ENCODE assay signal across 8 cellular contexts in genomic region chr1:40232444-40232843, GRCh38. TPM values are rescaled to one million over a fixed set of nuclear protein-coding genes. Genes with fewer than 3 reads are reported as not detected.
DNase-seq lines count a peak whose midpoint lies in the region; ATAC-seq and TF ChIP-seq lines count a peak whose summit lies in the region.

No MANE protein-coding gene starts in this region.

- ATAC-seq in GM21528 (IDR thresholded peaks at IDR 0.05; ENCODE audit: low FRiP score, unreplicated experiment) = peak; percentile 91
- peak; percentile 99 for ATAC-seq in activated naive CD8-positive, alpha-beta T cell treated with anti-CD3 and anti-CD28 coated beads, Interleukin-2, amount 10 ng/mL, durations not matched to agents 7 days and 5 days (ENCODE audit: low read depth)

- H3K36me3 Mint-ChIP-seq in activated naive CD8-positive, alpha-beta T cell treated with anti-CD3 and anti-CD28 coated beads, Interleukin-2, amount 10 ng/mL, durations not matched to agents 7 days and 5 days = peaks cover 56% of the 10 kb centered on the region

- DNase-seq in GM10266 (ENCODE audit: extremely low spot score) (peak; percentile 56), NCI-H1105 treated with DMSO at 0.1 percent for 48 hours (lab: John Stamatoyannopoulos, UW) (peak; percentile 4), NCI-H2196 (lab: John Stamatoyannopoulos, UW; ENCODE audit: unreplicated experiment) (no peak), SIG-M5 (lab: John Stamatoyannopoulos, UW) (no peak), NCI-H1930 (lab: John Stamatoyannopoulos, UW) (no peak), iPS-NIHi7 (ENCODE audit: extremely low spot score) (no peak)
- DNase-seq in activated naive CD8-positive, alpha-beta T cell treated with anti-CD3 and anti-CD28 coated beads, Interleukin-2, amount 10 ng/mL, durations not matched to agents 7 days and 5 days = peak; percentile 55

- no peaks in the 10 kb centered on the region for H3K9me3 Mint-ChIP-seq in activated naive CD8-positive, alpha-beta T cell treated with anti-CD3 and anti-CD28 coated beads, Interleukin-2, amount 10 ng/mL, durations not matched to agents 7 days and 5 days

- no peaks in the 10 kb centered on the region for H3K27me3 Mint-ChIP-seq in activated naive CD8-positive, alpha-beta T cell treated with anti-CD3 and anti-CD28 coated beads, Interleukin-2, amount 10 ng/mL, durations not matched to agents 7 days and 5 days

- no peak for TF ChIP-seq CTCF in GM10266 (IDR thresholded peaks at IDR 0.05; ENCODE audit: control insufficient read depth, insufficient read depth, low read depth, missing control alignments)

- peak overlapping the region; percentile 77 for H3K27ac Mint-ChIP-seq in activated naive CD8-positive, alpha-beta T cell treated with anti-CD3 and anti-CD28 coated beads, Interleukin-2, amount 10 ng/mL, durations not matched to agents 7 days and 5 days

- peak overlapping the region; percentile 55 for H3K4me3 Mint-ChIP-seq in activated naive CD8-positive, alpha-beta T cell treated with anti-CD3 and anti-CD28 coated beads, Interleukin-2, amount 10 ng/mL, durations not matched to agents 7 days and 5 days

- H3K4me1 Mint-ChIP-seq in activated naive CD8-positive, alpha-beta T cell treated with anti-CD3 and anti-CD28 coated beads, Interleukin-2, amount 10 ng/mL, durations not matched to agents 7 days and 5 days = peaks cover 29% of the 10 kb centered on the region

- POLR2A ChIA-PET in activated naive CD8-positive, alpha-beta T cell treated with anti-CD3 and anti-CD28 coated beads, Interleukin-2, amount 10 ng/mL, durations not matched to agents 7 days and 5 days (lab: Charles Lee) = interaction anchor here (1.3 to 2.1 kb wide), 2 partner anchors 10 to 25 kb away, joined by 5 to 15 read pairs; partner anchors contain the start of gene ZMPSTE24

RNA-seq across cellular contexts. Expression of gene TMCO2, which starts 15.3 kb away (rescaled TPM):
- total RNA-seq in activated naive CD8-positive, alpha-beta T cell treated with anti-CD3 and anti-CD28 coated beads, Interleukin-2, amount 10 ng/mL, durations not matched to agents 7 days and 5 days = not detected

RNA-seq across cellular contexts. Expression of gene ZMPSTE24, which starts 25.6 kb away (rescaled TPM):
- total RNA-seq in activated naive CD8-positive, alpha-beta T cell treated with anti-CD3 and anti-CD28 coated beads, Interleukin-2, amount 10 ng/mL, durations not matched to agents 7 days and 5 days = 10 to 100 TPM; 20.6 to 21.2 TPM

Comparison
In these comparisons a context has a peak if more than half of its experiments do, and no peak if none do; other contexts are left out.
1. DNase-seq: peak in GM10266 (single experiment), NCI-H1105 treated with DMSO at 0.1 percent for 48 hours (single experiment) and activated naive CD8-positive, alpha-beta T cell treated with anti-CD3 and anti-CD28 coated beads, Interleukin-2, amount 10 ng/mL, durations not matched to agents 7 days and 5 days (single experiment); none in NCI-H2196 (single experiment), SIG-M5 (single experiment), NCI-H1930 (0 of 2) and iPS-NIHi7 (single experiment).